In the genomic region with DNA sequence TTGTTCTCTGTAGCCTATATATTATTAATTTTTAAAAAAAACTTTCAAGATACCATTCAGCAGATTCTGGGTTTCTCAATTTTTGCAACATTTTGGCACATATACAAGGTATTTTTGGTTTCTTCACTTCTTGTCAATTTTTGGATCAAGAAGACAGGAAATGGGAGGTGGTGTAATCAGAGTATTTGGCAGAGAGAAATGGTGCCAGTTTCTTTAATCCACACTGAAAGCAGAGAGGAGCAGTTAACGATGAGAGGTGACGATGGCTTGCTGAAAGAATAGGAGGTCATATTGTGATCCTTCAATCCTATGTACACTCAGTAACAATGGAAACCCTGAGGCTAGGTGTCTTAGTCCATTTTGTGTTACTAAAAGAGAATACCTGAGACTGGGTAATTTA, we compare ENCODE assay signal across 28 cellular contexts. TPM values are rescaled to one million over a fixed set of nuclear protein-coding genes. Genes with fewer than 3 reads are reported as not detected.
DNase-seq lines count a peak whose midpoint lies in the region; ATAC-seq and TF ChIP-seq lines count a peak whose summit lies in the region.
"Had no signal": no experiment of that assay in that cellular context is flagged by ENCODE, and none has a peak within 500 bp of the region (broad histone marks: within the 10 kb centered on the region; RNA-seq: fewer than 3 reads in every experiment).

No MANE protein-coding gene starts in this region.

- H3K4me3 Mint-ChIP-seq in effector memory CD8-positive, alpha-beta T cell, result no peak overlapping the region
- H3K4me3 Mint-ChIP-seq: activated B cell treated with CpG ODN at 0.5 μM for 24 hours; activated naive CD4-positive, alpha-beta T cell treated with anti-CD3 and anti-CD28 coated beads, Interleukin-2, amount 10 ng/mL, durations not matched to agents 7 days and 5 days; CD4-positive, alpha-beta T cell; memory B cell; neural crest cell; stimulated activated naive B cell treated with anti-CD40 and anti-IgM and Interleukin-4, amounts not matched to agents 10 μg/mL and 1 μg/mL and 100 μg/mL, for 72 hours had no signal

- intact Hi-C loops in psoas muscle (cut with DNase I), result no loop called here

- no peaks in the 10 kb centered on the region for H3K9me3 ChIP-seq in psoas muscle
- H3K9me3 ChIP-seq: heart right ventricle, SJCRH30, suprapubic skin had no signal

- H3K27ac Mint-ChIP-seq in effector memory CD8-positive, alpha-beta T cell, result peak overlapping the region in 1 of 2 donors; percentile 53
- H3K27ac Mint-ChIP-seq: activated B cell treated with CpG ODN at 0.5 μM for 24 hours; activated naive CD4-positive, alpha-beta T cell treated with anti-CD3 and anti-CD28 coated beads, Interleukin-2, amount 10 ng/mL, durations not matched to agents 7 days and 5 days; CD4-positive, alpha-beta T cell; memory B cell; progenitor cell of endocrine pancreas; stimulated activated naive B cell treated with anti-CD40 and anti-IgM and Interleukin-4, amounts not matched to agents 10 μg/mL and 1 μg/mL and 100 μg/mL, for 72 hours had no signal

- peak in 3 of 4 donors; percentile 36 to 74 (median 71) for ATAC-seq in psoas muscle
- no peak for ATAC-seq in effector memory CD8-positive, alpha-beta T cell (replicated peaks)
- ATAC-seq: GM12878; stimulated activated naive B cell treated with anti-CD40 and anti-IgM and Interleukin-4, amounts not matched to agents 10 μg/mL and 1 μg/mL and 100 μg/mL, for 72 hours had no signal

- H3K27me3 Mint-ChIP-seq in effector memory CD8-positive, alpha-beta T cell, result no peaks in the 10 kb centered on the region
- H3K27me3 Mint-ChIP-seq: activated B cell treated with CpG ODN at 0.5 μM for 24 hours; activated naive CD4-positive, alpha-beta T cell treated with anti-CD3 and anti-CD28 coated beads, Interleukin-2, amount 10 ng/mL, durations not matched to agents 7 days and 5 days; CD4-positive, alpha-beta T cell; memory B cell; progenitor cell of endocrine pancreas; stimulated activated naive B cell treated with anti-CD40 and anti-IgM and Interleukin-4, amounts not matched to agents 10 μg/mL and 1 μg/mL and 100 μg/mL, for 72 hours had no signal

- peak overlapping the region; percentile 54 for H3K27ac ChIP-seq in psoas muscle
- H3K27ac ChIP-seq: heart right ventricle, SJCRH30, suprapubic skin had no signal

- no peak for TF ChIP-seq CTCF in psoas muscle (IDR thresholded peaks at IDR 0.05)

- H3K4me1 ChIP-seq in psoas muscle, result peaks cover 37% of the 10 kb centered on the region
- H3K4me1 ChIP-seq: SJCRH30, suprapubic skin had no signal

- peaks cover 10 to 60% of the 10 kb centered on the region in 2 donors for H3K36me3 ChIP-seq in psoas muscle (ENCODE audit: insufficient read depth in 1 of 2, low read depth in 1 of 2)

- H3K4me1 Mint-ChIP-seq in effector memory CD8-positive, alpha-beta T cell (ENCODE audit: low read depth in 2 of 2), result peaks cover 8 to 17% of the 10 kb centered on the region in 2 donors

- H3K27me3 ChIP-seq in psoas muscle (ENCODE audit: insufficient read depth in 3 of 3, low read length in 2 of 3), result no peaks in the 10 kb centered on the region
- H3K27me3 ChIP-seq: heart right ventricle, SJCRH30, suprapubic skin had no signal

- DNase-seq in NCI-H2029 (lab: John Stamatoyannopoulos, UW), result peak; percentile 12
- no peak for DNase-seq in NCI-H2029 treated with DMSO at 0.1 percent for 48 hours (lab: John Stamatoyannopoulos, UW)
- peak; percentile 14 for DNase-seq in GM03348 (ENCODE audit: low spot score)
- peak; percentile 79 for DNase-seq in fibroblast of gingiva (ENCODE audit: low read depth)
- no peak for DNase-seq in psoas muscle
- DNase-seq in effector CD8-positive, alpha-beta T cell (lab: John Stamatoyannopoulos, UW), result no peak
- DNase-seq in effector memory CD8-positive, alpha-beta T cell, result no peak
- DNase-seq in activated CD4-positive, alpha-beta T cell treated with anti-CD3 and anti-CD28 coated beads, Interleukin-2, amount 50 U/mL, for 4 hours, result no peak
- DNase-seq: 8988T; activated B cell treated with CpG ODN at 0.5 μM for 24 hours; activated CD4-positive, alpha-beta T cell treated with anti-CD3 and anti-CD28 coated beads, Interleukin-2, amount 50 U/mL, for 1 hour; activated naive CD4-positive, alpha-beta T cell treated with anti-CD3 and anti-CD28 coated beads, Interleukin-2, amount 10 ng/mL, durations not matched to agents 7 days and 5 days; AML-193; CD4-positive, alpha-beta T cell; central memory CD4-positive, alpha-beta T cell; dermis blood vessel endothelial cell; heart right ventricle; Karpas-422; kidney glomerular epithelial cell; NCI-H1694; NCI-H526; SJCRH30; stimulated activated naive B cell treated with anti-CD40 and anti-IgM and Interleukin-4, amounts not matched to agents 10 μg/mL and 1 μg/mL and 100 μg/mL, for 72 hours had no signal

- no peaks in the 10 kb centered on the region for H3K9me3 Mint-ChIP-seq in effector memory CD8-positive, alpha-beta T cell
- H3K9me3 Mint-ChIP-seq: activated B cell treated with CpG ODN at 0.5 μM for 24 hours; activated naive CD4-positive, alpha-beta T cell treated with anti-CD3 and anti-CD28 coated beads, Interleukin-2, amount 10 ng/mL, durations not matched to agents 7 days and 5 days; CD4-positive, alpha-beta T cell; memory B cell; stimulated activated naive B cell treated with anti-CD40 and anti-IgM and Interleukin-4, amounts not matched to agents 10 μg/mL and 1 μg/mL and 100 μg/mL, for 72 hours had no signal

- H3K36me3 Mint-ChIP-seq in effector memory CD8-positive, alpha-beta T cell (ENCODE audit: insufficient read depth), result peaks cover 22% of the 10 kb centered on the region

- WGBS in psoas muscle, 3 donors, result 19 to 61% (median 26%) methylated on average over 2 of the region's 2 CpGs

- H3K4me3 ChIP-seq in psoas muscle, result no peak overlapping the region
- H3K4me3 ChIP-seq: GM12878, heart right ventricle, SJCRH30, suprapubic skin had no signal

RNA-seq across cellular contexts. Expression of a gene that starts 16.4 kb away (rescaled TPM):
- total RNA-seq in psoas muscle, result 100 to 1,000 TPM; 216 to 442 (median 312) TPM
- 100 to 1,000 TPM; 108 to 171 (median 123) TPM for polyA plus RNA-seq in psoas muscle

Comparison
In these comparisons a context has a peak if more than half of its experiments do, and no peak if none do; other contexts are left out.
1. DNase-seq: peak in NCI-H2029 (single experiment), GM03348 (single experiment) and fibroblast of gingiva (single experiment); none in NCI-H2029 treated with DMSO at 0.1 percent for 48 hours (single experiment), psoas muscle (0 of 2), effector CD8-positive, alpha-beta T cell (single experiment), effector memory CD8-positive, alpha-beta T cell (0 of 3) and activated CD4-positive, alpha-beta T cell treated with anti-CD3 and anti-CD28 coated beads, Interleukin-2, amount 50 U/mL, for 4 hours (0 of 2).